ENCODE assay signal across 24 cellular contexts in genomic region chr5:119319401-119319800, GRCh38. TPM values are rescaled to one million over a fixed set of nuclear protein-coding genes. Genes with fewer than 3 reads are reported as not detected.
DNase-seq lines count a peak whose midpoint lies in the region; ATAC-seq and TF ChIP-seq lines count a peak whose summit lies in the region.
"Had no signal": no experiment of that assay in that cellular context is flagged by ENCODE, and none has a peak within 500 bp of the region (broad histone marks: within the 10 kb centered on the region; RNA-seq: fewer than 3 reads in every experiment).

No MANE protein-coding gene starts in this region.

- ATAC-seq in T-helper 17 cell (no peak), HG03159 (IDR thresholded peaks at IDR 0.05; ENCODE audit: unreplicated experiment) (no peak)
- no peak for ATAC-seq in effector memory CD8-positive, alpha-beta T cell (replicated peaks)
- ATAC-seq: activated CD4-positive, CD25-positive, alpha-beta regulatory T cell treated with anti-CD3 and anti-CD28 coated beads, Interleukin-2, amount 50 U/mL, for 24 hours; left lobe of liver had no signal

- intact Hi-C loops in uterus (cut with DNase I; ENCODE audit: low total_unique reads), result no loop called here

- H3K4me1 ChIP-seq in BLaER1, result peaks cover 87% of the 10 kb centered on the region
- H3K4me1 ChIP-seq in CD8-positive, alpha-beta memory T cell (ENCODE audit: insufficient read depth, low read length), result peaks cover 95% of the 10 kb centered on the region
- no peaks in the 10 kb centered on the region for H3K4me1 ChIP-seq in uterus

- H3K27ac ChIP-seq in BLaER1, result peak overlapping the region; percentile 31; the same call in 1 of the 2 replicates
- no peak overlapping the region for H3K27ac ChIP-seq in CD8-positive, alpha-beta memory T cell (ENCODE audit: low read depth, low read length)
- H3K27ac ChIP-seq in uterus, result no peak overlapping the region
- H3K27ac ChIP-seq: esophagus muscularis mucosa, SJCRH30 had no signal

- no peak for TF ChIP-seq POLR2A in uterus (IDR thresholded peaks at IDR 0.05)

- peak overlapping the region in 4 of 7 donors; percentile 30 to 66 (median 44) for H3K4me3 Mint-ChIP-seq in CD8-positive, alpha-beta memory T cell
- peak overlapping the region; percentile 66 for H3K4me3 Mint-ChIP-seq in T-helper 17 cell
- H3K4me3 Mint-ChIP-seq in effector memory CD8-positive, alpha-beta T cell, result no peak overlapping the region
- H3K4me3 Mint-ChIP-seq: H9 had no signal

- H3K4me3 ChIP-seq in BLaER1, result no peak overlapping the region
- no peak overlapping the region for H3K4me3 ChIP-seq in CD8-positive, alpha-beta memory T cell (ENCODE audit: low read length)
- no peak overlapping the region for H3K4me3 ChIP-seq in uterus
- H3K4me3 ChIP-seq: esophagus muscularis mucosa, SJCRH30 had no signal

- H3K9me3 ChIP-seq in BLaER1 (no peaks in the 10 kb centered on the region), T-helper 17 cell (ENCODE audit: control insufficient read depth, low read length, poor library complexity, severe bottlenecking) (no peaks in the 10 kb centered on the region), uterus (no peaks in the 10 kb centered on the region)
- no peaks in the 10 kb centered on the region for H3K9me3 ChIP-seq in CD8-positive, alpha-beta memory T cell (ENCODE audit: low read length)
- H3K9me3 ChIP-seq: esophagus muscularis mucosa, SJCRH30 had no signal

- no peaks in the 10 kb centered on the region for H3K27me3 Mint-ChIP-seq in CD8-positive, alpha-beta memory T cell
- no peaks in the 10 kb centered on the region for H3K27me3 Mint-ChIP-seq in T-helper 17 cell
- H3K27me3 Mint-ChIP-seq in effector memory CD8-positive, alpha-beta T cell, result no peaks in the 10 kb centered on the region

- H3K4me2 ChIP-seq in BLaER1, result peak overlapping the region; percentile 29

- peak overlapping the region in 7 of 8 donors; percentile 27 to 96 (median 86) for H3K27ac Mint-ChIP-seq in CD8-positive, alpha-beta memory T cell
- H3K27ac Mint-ChIP-seq in T-helper 17 cell, result peak overlapping the region; percentile 99
- H3K27ac Mint-ChIP-seq in effector memory CD8-positive, alpha-beta T cell, result peak overlapping the region; percentile 64 to 87
- H3K27ac Mint-ChIP-seq: H9 had no signal

- no peak overlapping the region for H3K9ac ChIP-seq in BLaER1

- H3K9me3 Mint-ChIP-seq in CD8-positive, alpha-beta memory T cell, result no peaks in the 10 kb centered on the region
- no peaks in the 10 kb centered on the region for H3K9me3 Mint-ChIP-seq in effector memory CD8-positive, alpha-beta T cell
- H3K9me3 Mint-ChIP-seq: H9 had no signal

- H3K4me1 Mint-ChIP-seq in CD8-positive, alpha-beta memory T cell, result peaks cover 92 to 96% (median 96%) of the 10 kb centered on the region in 3 donors
- peaks cover 79% of the 10 kb centered on the region for H3K4me1 Mint-ChIP-seq in T-helper 17 cell
- peaks cover 61 to 74% of the 10 kb centered on the region in 2 donors for H3K4me1 Mint-ChIP-seq in effector memory CD8-positive, alpha-beta T cell (ENCODE audit: low read depth in 2 of 2)

- peaks cover 0 to 15% (median 8%) of the 10 kb centered on the region in 3 donors for H3K36me3 Mint-ChIP-seq in CD8-positive, alpha-beta memory T cell
- peaks cover 7% of the 10 kb centered on the region for H3K36me3 Mint-ChIP-seq in T-helper 17 cell (ENCODE audit: low read depth)
- H3K36me3 Mint-ChIP-seq in effector memory CD8-positive, alpha-beta T cell (ENCODE audit: insufficient read depth), result peaks cover 8% of the 10 kb centered on the region

- H3K27me3 ChIP-seq in BLaER1, result no peaks in the 10 kb centered on the region
- H3K27me3 ChIP-seq in CD8-positive, alpha-beta memory T cell (ENCODE audit: insufficient read depth, low read length, poor library complexity, severe bottlenecking), result no peaks in the 10 kb centered on the region
- H3K27me3 ChIP-seq in uterus, result no peaks in the 10 kb centered on the region
- H3K27me3 ChIP-seq: esophagus muscularis mucosa, SJCRH30 had no signal

- CTCF ChIA-PET in CD8-positive, alpha-beta memory T cell (lab: Charles Lee), result no interaction called here

- H3K36me3 ChIP-seq in BLaER1 (no peaks in the 10 kb centered on the region), uterus (no peaks in the 10 kb centered on the region)
- no peaks in the 10 kb centered on the region for H3K36me3 ChIP-seq in CD8-positive, alpha-beta memory T cell (ENCODE audit: insufficient read depth, low read length)
- H3K36me3 ChIP-seq: esophagus muscularis mucosa had no signal

- no peak for TF ChIP-seq CTCF in uterus (IDR thresholded peaks at IDR 0.05)

- no peaks in the 10 kb centered on the region for H4K20me1 ChIP-seq in BLaER1

- POLR2A ChIA-PET in CD8-positive, alpha-beta memory T cell (lab: Charles Lee), result no interaction called here

- no peak for DNase-seq in CD8-positive, alpha-beta memory T cell
- DNase-seq in T-helper 17 cell (no peak), ecto neural progenitor cell (ENCODE audit: low spot score) (no peak), uterus (no peak)
- no peak for DNase-seq in effector memory CD8-positive, alpha-beta T cell
- DNase-seq: activated CD8-positive, alpha-beta memory T cell treated with anti-CD3 and anti-CD28 coated beads, Interleukin-2, amount 50 U/mL, for 48 hours; amygdala; central memory CD4-positive, alpha-beta T cell; effector CD4-positive, alpha-beta T cell; GDM1; H9; KBM-7; NCI-H1092 treated with DMSO at 0.1 percent for 48 hours; NCI-H2081 treated with DMSO at 0.1 percent for 48 hours; NCI-H526; retina; SJCRH30; stimulated activated CD4-positive, alpha-beta T cell treated with anti-CD3 and anti-CD28 coated beads, Interleukin-15, amount 100 ng/mL, for 24 hours; stimulated activated naive CD4-positive, alpha-beta T cell treated with Interleukin-2 at 50 U/mL for 16 hours had no signal

RNA-seq across cellular contexts. Expression of gene TNFAIP8, which starts 36.4 kb away (rescaled TPM):
- 100 to 1,000 TPM; 295 to 311 TPM for total RNA-seq in CD8-positive, alpha-beta memory T cell
- polyA plus RNA-seq in CD8-positive, alpha-beta memory T cell, result 207 TPM
- total RNA-seq in T-helper 17 cell, result 100 to 1,000 TPM; 130 to 140 TPM
- total RNA-seq in uterus, result 10 to 100 TPM in 3 of 4 donors, 1 to 10 TPM in 1; 2.0 to 42.7 (median 15.5) TPM

Comparison
In these comparisons a context has a peak if more than half of its experiments do, and no peak if none do; other contexts are left out.
1. H3K4me3 Mint-ChIP-seq: peak in CD8-positive, alpha-beta memory T cell (4 of 7) and T-helper 17 cell (single experiment); none in effector memory CD8-positive, alpha-beta T cell (0 of 2).
2. Peak in every context shown above with its lines, with median percentiles within 50 percentile points of each other: H3K27ac Mint-ChIP-seq.